ENCODE assay signal across 8 cellular contexts in genomic region chr4:80072607-80073361, GRCh38. TPM values are rescaled to one million over a fixed set of nuclear protein-coding genes. Genes with fewer than 3 reads are reported as not detected.
DNase-seq lines count a peak whose midpoint lies in the region; ATAC-seq and TF ChIP-seq lines count a peak whose summit lies in the region.

ANTXR2 (minus strand) TSS chr4:80073229; CDS start chr4:80072560, 669 bp downstream.

- H3K36me3 Mint-ChIP-seq in Calu3 (ENCODE audit: insufficient read depth, unreplicated experiment) (peaks cover 19% of the 10 kb centered on the region), neural crest cell (ENCODE audit: low read depth) (peaks cover 2% of the 10 kb centered on the region)

- CTCF ChIA-PET in Calu3 (lab: Charles Lee): no interaction called here
- CTCF ChIA-PET in RWPE1 (lab: Yijun Ruan, JAX): interaction anchor here (1.1 to 1.7 kb wide), 3 partner anchors 18 to 133 kb away, joined by 3 to 5 read pairs (median 3); no protein-coding TSS in a partner anchor

- H3K4me3 ChIP-seq in fibroblast of villous mesenchyme (ENCODE audit: low read depth, low read length): peak within 1 kb of the TSS; percentile 92

- H3K4me3 Mint-ChIP-seq in Calu3 (ENCODE audit: low read depth, unreplicated experiment) (peak within 1 kb of the TSS; percentile 95), neural crest cell (peak within 1 kb of the TSS; percentile 96)

- no TSS peak for BruUV-seq in Calu3 (replicated peaks; lab: Mats Ljungman, UMichigan)

- DNase-seq in Calu3 (peak; percentile 74), HS-27A (ENCODE audit: low read depth) (peak; percentile 90), RWPE1 (ENCODE audit: low spot score) (peak; percentile 79), fibroblast of villous mesenchyme (ENCODE audit: low read depth) (peak; percentile 98), neural crest cell (ENCODE audit: low read depth, low spot score) (peak; percentile 75)
- peak; percentile 89 for DNase-seq in activated effector memory CD4-positive, alpha-beta T cell treated with anti-CD3 and anti-CD28 coated beads, Interleukin-2, amount 50 U/mL, for 16 hours

- H3K27ac Mint-ChIP-seq in Calu3 (ENCODE audit: unreplicated experiment) (peak within 1 kb of the TSS; percentile 86), neural crest cell (ENCODE audit: unreplicated experiment) (peak within 1 kb of the TSS; percentile 96)

- intact Hi-C loops in Calu3 (cut with micrococcal nuclease; ENCODE audit: unreplicated experiment): loop anchor here (5.0 kb wide), 1 partner anchor 110 kb away; no protein-coding TSS in a partner anchor

- no peaks in the 10 kb centered on the region for H3K9me3 Mint-ChIP-seq in Calu3 (ENCODE audit: low read depth, unreplicated experiment)
- H3K9me3 Mint-ChIP-seq in neural crest cell: no peaks in the 10 kb centered on the region

- TF ChIP-seq CTCF in Calu3 (IDR thresholded peaks at IDR 0.05; ENCODE audit: unreplicated experiment) (no peak), RWPE1 (conservative IDR thresholded peaks at IDR 0.05; ENCODE audit: low read depth) (no peak), fibroblast of villous mesenchyme (IDR thresholded peaks at IDR 0.05; ENCODE audit: insufficient read depth, low read depth, low read length) (no peak), neural crest cell (conservative IDR thresholded peaks at IDR 0.05) (no peak), subcutaneous adipose tissue (IDR thresholded peaks at IDR 0.05; ENCODE audit: low read depth) (no peak)

- no peaks in the 10 kb centered on the region for H3K27me3 Mint-ChIP-seq in Calu3 (ENCODE audit: unreplicated experiment)
- H3K27me3 Mint-ChIP-seq in neural crest cell (ENCODE audit: low read depth): no peaks in the 10 kb centered on the region

- peak; percentile 67 for ATAC-seq in GM21360 (IDR thresholded peaks at IDR 0.05; ENCODE audit: unreplicated experiment)

- H3K27ac ChIP-seq in RWPE1: peak within 1 kb of the TSS; percentile 93

- H3K4me1 Mint-ChIP-seq in Calu3 (ENCODE audit: low read depth, unreplicated experiment): peaks cover 10% of the 10 kb centered on the region
- H3K4me1 Mint-ChIP-seq in neural crest cell: peaks cover 24% of the 10 kb centered on the region

- POLR2A ChIA-PET in RWPE1 (lab: Yijun Ruan, JAX; ENCODE audit: low non-redundant PET): no interaction called here

RNA-seq across cellular contexts. Expression of gene ANTXR2, which starts in this region (rescaled TPM):
- 21.6 and 23.6 TPM in 2 replicates for total RNA-seq in Calu3 (2022)
- total RNA-seq in fibroblast of villous mesenchyme: 105 and 107 TPM in 2 replicates
- 35.6 and 36.7 TPM in 2 replicates for total RNA-seq in neural crest cell
- total RNA-seq in subcutaneous adipose tissue: 100 to 1,000 TPM; 136 to 215 (median 183) TPM

Comparison
In these comparisons a context has a peak if more than half of its experiments do, and no peak if none do; other contexts are left out.
1. Peak in every context shown above with its lines: DNase-seq, ATAC-seq, H3K4me3 ChIP-seq and H3K27ac ChIP-seq.